Comparison of ENCODE assay signal across 9 cellular contexts in the genomic region with DNA sequence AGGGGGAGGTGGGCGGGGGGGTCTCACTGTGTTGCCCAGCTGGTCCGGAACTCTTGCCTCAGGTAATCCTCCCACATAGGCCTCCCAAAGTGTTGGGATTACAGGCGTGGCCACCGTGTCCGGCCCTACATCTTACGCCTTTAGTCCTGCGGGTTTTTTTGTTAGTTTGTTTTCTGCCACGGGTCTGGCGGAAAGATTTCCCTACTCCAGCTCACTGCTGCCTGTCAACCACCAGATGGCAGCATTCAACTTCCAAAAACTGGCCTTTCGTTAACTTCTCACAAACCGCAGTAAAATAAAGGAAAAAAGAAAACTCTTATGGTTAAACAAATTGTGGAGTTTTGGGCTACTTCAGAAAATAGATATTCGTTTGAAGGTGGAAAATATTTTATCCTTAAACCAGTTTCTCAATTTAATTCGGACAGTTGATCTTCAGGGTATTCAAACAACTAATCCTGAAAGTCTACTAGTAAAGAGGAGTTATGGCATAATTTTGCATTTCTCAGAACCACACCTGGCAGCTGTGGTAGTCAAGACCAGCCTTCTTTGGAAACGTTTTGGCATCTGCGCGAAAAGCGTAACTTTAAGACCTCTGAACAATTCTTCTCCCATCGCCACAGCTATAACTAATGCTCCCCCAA. TPM values are rescaled to one million over a fixed set of nuclear protein-coding genes. Genes with fewer than 3 reads are reported as not detected.
DNase-seq lines count a peak whose midpoint lies in the region; ATAC-seq, FAIRE-seq and TF ChIP-seq lines count a peak whose summit lies in the region.
"Had no signal": no experiment of that assay in that cellular context is flagged by ENCODE, and none has a peak within 500 bp of the region (broad histone marks: within the 10 kb centered on the region; RNA-seq: fewer than 3 reads in every experiment).

No MANE protein-coding gene starts in this region.

- peak; percentile 80 for ATAC-seq in K562

- no peaks in the 10 kb centered on the region for H3K36me3 ChIP-seq in K562 (ENCODE audit: control insufficient read depth, insufficient read depth, low read length)
- no peaks in the 10 kb centered on the region for H3K36me3 ChIP-seq in stomach

- H2BK120ac ChIP-seq in H9 (ENCODE audit: low read depth, low read length, poor library complexity, severe bottlenecking), result no peak overlapping the region

- no peak overlapping the region for H4K91ac ChIP-seq in H9 (ENCODE audit: insufficient read length, low read depth, low read length)

- H3K9me3 ChIP-seq in H9 (ENCODE audit: control insufficient read depth, low read depth, low read length) (no peaks in the 10 kb centered on the region), K562 (replicated peaks; ENCODE audit: control insufficient read depth, insufficient read depth, low read depth, low read length) (no peaks in the 10 kb centered on the region), stomach (no peaks in the 10 kb centered on the region)

- H3K14ac ChIP-seq in H9 (ENCODE audit: insufficient read depth, low read length), result no peak overlapping the region

- no peak overlapping the region for H4K8ac ChIP-seq in H9 (replicated peaks; ENCODE audit: insufficient read length, low read depth, low read length)

- BruUV-seq in K562 (replicated peaks; lab: Mats Ljungman, UMichigan), result no TSS peak

- POLR2A ChIA-PET in K562 (lab: Yijun Ruan, JAX), result interaction anchor here (0.6 kb wide), 1 partner anchor 642 kb away, joined by 3 read pairs; no protein-coding TSS in a partner anchor

- no peak overlapping the region for H2BK15ac ChIP-seq in H9 (ENCODE audit: low read depth, low read length)

- H4K20me1 ChIP-seq in H9 (ENCODE audit: control insufficient read depth, insufficient read depth, insufficient read length), result no peaks in the 10 kb centered on the region
- no peaks in the 10 kb centered on the region for H4K20me1 ChIP-seq in K562 (replicated peaks; ENCODE audit: control insufficient read depth, insufficient read depth, low read length)

- no peak for TF ChIP-seq EP300 in K562 (IDR thresholded peaks at IDR 0.05; ENCODE audit: low read length)
- TF ChIP-seq EP300 in stomach (IDR thresholded peaks at IDR 0.05), result no peak

- no peak overlapping the region for H2BK12ac ChIP-seq in H9 (ENCODE audit: insufficient read length, low read depth, low read length)

- no peak overlapping the region for H3K56ac ChIP-seq in H9 (ENCODE audit: insufficient read length, low read depth, low read length)

- no peak overlapping the region; a peak in 1 of 5 replicates for H3K4me3 Mint-ChIP-seq in H9
- H3K4me3 Mint-ChIP-seq: activated naive CD8-positive, alpha-beta T cell had no signal

- no peaks in the 10 kb centered on the region for H3K27me3 ChIP-seq in H9 (ENCODE audit: insufficient read depth, low read length)
- no peaks in the 10 kb centered on the region; a peak in 1 of 5 replicates for H3K27me3 ChIP-seq in K562 (ENCODE audit: control insufficient read depth in 2 of 2, insufficient read depth in 2 of 2, low read length in 2 of 2)
- peaks cover 0 to 9% (median 0%) of the 10 kb centered on the region in 3 donors for H3K27me3 ChIP-seq in stomach

- H3K79me2 ChIP-seq in H9 (ENCODE audit: insufficient read depth, low read length), result no peaks in the 10 kb centered on the region
- no peaks in the 10 kb centered on the region for H3K79me2 ChIP-seq in K562 (ENCODE audit: control insufficient read depth, insufficient read depth, low read length)

- H2AFZ ChIP-seq in H9 (ENCODE audit: low read length), result no peak overlapping the region
- no peak overlapping the region for H2AFZ ChIP-seq in K562 (ENCODE audit: low read depth, low read length)

- no peak overlapping the region for H3K27ac ChIP-seq in H9 (ENCODE audit: insufficient read length, low read depth, low read length)
- H3K27ac ChIP-seq in K562 (ENCODE audit: extremely low read depth, low read depth, low read length), result no peak overlapping the region
- no peak overlapping the region for H3K27ac ChIP-seq in stomach

- no peak overlapping the region for H3K18ac ChIP-seq in H9 (ENCODE audit: insufficient read length, low read depth, low read length)

- peaks cover 5% of the 10 kb centered on the region; the same call in 1 of the 2 replicates for H3K4me1 ChIP-seq in H9 (ENCODE audit: insufficient read depth, low read length)
- no peaks in the 10 kb centered on the region for H3K4me1 ChIP-seq in K562 (replicated peaks in 1 of 2; ENCODE audit: control insufficient read depth in 2 of 2, insufficient read depth in 2 of 2, low read length in 2 of 2)
- peaks cover 0 to 8% (median 0%) of the 10 kb centered on the region in 4 donors for H3K4me1 ChIP-seq in stomach

- no peak overlapping the region for H2BK20ac ChIP-seq in H9 (ENCODE audit: low read depth, low read length, poor library complexity, severe bottlenecking)

- TF ChIP-seq POLR2A in K562 (conservative IDR thresholded peaks at IDR 0.05), result no peak
- no peak for TF ChIP-seq POLR2A in stomach (IDR thresholded peaks at IDR 0.05)

- TF ChIP-seq CTCF in H9 (conservative IDR thresholded peaks at IDR 0.05), result peak; percentile 94
- peak; percentile 58 to 70 (median 65) for TF ChIP-seq CTCF in K562 (IDR thresholded peaks at IDR 0.05 in 2 of 3, conservative IDR thresholded peaks at IDR 0.05 in 1 of 3; ENCODE audit: insufficient read depth in 2 of 3, low read depth in 1 of 3, low read length in 3 of 3)
- TF ChIP-seq CTCF in stomach (IDR thresholded peaks at IDR 0.05), result peak in 5 of 7 experiments; percentile 30 to 86 (median 83)

- CTCF ChIA-PET in K562 (lab: Yijun Ruan, JAX; ENCODE audit: low intra/inter-chr PET ratio), result interaction anchor here (0.6 to 1.3 kb wide), 3 partner anchors 9 to 314 kb away, joined by 3 to 9 read pairs (median 4); no protein-coding TSS in a partner anchor

- intact Hi-C loops in K562 (cut with micrococcal nuclease) (loop anchor here (1.0 kb wide), 1 partner anchor 313 kb away; no protein-coding TSS in a partner anchor), stomach (cut with DNase I; ENCODE audit: low total_unique reads) (loop anchor here (5.0 kb wide), 1 partner anchor 312 kb away; no protein-coding TSS in a partner anchor)

- H3K23ac ChIP-seq in H9 (ENCODE audit: insufficient read length, low read depth, low read length), result no peak overlapping the region

- no peak overlapping the region for H2BK5ac ChIP-seq in H9 (ENCODE audit: insufficient read length, low read length)

- no peaks in the 10 kb centered on the region for H3K9me1 ChIP-seq in K562 (ENCODE audit: control insufficient read depth, insufficient read depth, low read length)

- peak; percentile 66 to 67 for TF ChIP-seq RAD21 in K562 (CRISPR knock-in tag; conservative IDR thresholded peaks at IDR 0.05 in 1 of 2, IDR thresholded peaks at IDR 0.05 in 1 of 2)

- H2AK5ac ChIP-seq in H9 (ENCODE audit: insufficient read length, low read length), result no peak overlapping the region

- H3K27ac Mint-ChIP-seq in H9, result peak overlapping the region in 2 of 3 experiments; percentile 5 to 92; a peak in 4 of 7 replicates
- H3K27ac Mint-ChIP-seq: activated naive CD8-positive, alpha-beta T cell had no signal

- H3K9me3 Mint-ChIP-seq in H9, result peaks cover 0 to 4% of the 10 kb centered on the region in 2 experiments; a peak in 1 of 5 replicates

- FAIRE-seq in K562 (lab: Jason Lieb, UNC), result peak; percentile 75

- no peak overlapping the region for H3K4ac ChIP-seq in H9 (ENCODE audit: low read depth, low read length)

- H4K5ac ChIP-seq in H9 (ENCODE audit: insufficient read length, low read depth, low read length), result no peak overlapping the region

- peak overlapping the region; percentile 13 for H3K4me2 ChIP-seq in H9 (ENCODE audit: insufficient read depth, insufficient read length, low read length)
- H3K4me2 ChIP-seq in K562 (ENCODE audit: insufficient read depth, low read length), result no peak overlapping the region

- peaks cover 34 to 36% of the 10 kb centered on the region in 2 experiments for H3K4me1 Mint-ChIP-seq in H9

- DNase-seq in NCI-H510A treated with DMSO at 0.1 percent for 48 hours (lab: John Stamatoyannopoulos, UW) (peak; percentile 32), NCI-H510A (lab: John Stamatoyannopoulos, UW) (no peak), H9 (peak; percentile 64), NCI-H2227 treated with DMSO at 0.1 percent for 48 hours (lab: John Stamatoyannopoulos, UW) (peak; percentile 66), K562 (ENCODE audit: extremely low read depth in 1 of 4, low spot score in 3 of 4) (peak; percentile 41 to 61 (median 55)), iris pigment epithelial cell (ENCODE audit: low read depth) (peak; percentile 72), stomach (no peak), HuH-7.5 (ENCODE audit: low spot score) (no peak)

- no peaks in the 10 kb centered on the region for H3K23me2 ChIP-seq in H9 (ENCODE audit: insufficient read length, low read depth, low read length, poor library complexity, severe bottlenecking)

- in situ Hi-C loops in K562 (cut with MboI), result no loop called here

- no peaks in the 10 kb centered on the region for H3K27me3 Mint-ChIP-seq in H9 (ENCODE audit: low read depth)
- H3K27me3 Mint-ChIP-seq: activated naive CD8-positive, alpha-beta T cell had no signal

- H3T11ph ChIP-seq in H9 (ENCODE audit: low read length), result no peak overlapping the region

- peaks cover 0 to 6% (median 0%) of the 10 kb centered on the region in 3 experiments; a peak in 2 of 7 replicates for H3K36me3 Mint-ChIP-seq in H9 (ENCODE audit: insufficient read depth in 1 of 3, low read depth in 3 of 3)
- H3K36me3 Mint-ChIP-seq: activated naive CD8-positive, alpha-beta T cell had no signal

- no CpG with 5 or more reads among the region's 18 CpGs for WGBS in H9 (ENCODE audit: extremely low coverage, insufficient read length, low lambda C conversion rate)
- WGBS in K562 (ENCODE audit: insufficient coverage, low coverage, missing lambda C conversion rate), result 5% methylated on average over 11 of the region's 18 CpGs
- 16 to 19% (median 18%) methylated on average over 18 of the region's 18 CpGs for WGBS in stomach, 5 donors

- no peaks in the 10 kb centered on the region for H3K79me1 ChIP-seq in H9 (ENCODE audit: insufficient read depth, low read depth, low read length, poor library complexity, severe bottlenecking)

- H3K9ac ChIP-seq in H9 (ENCODE audit: extremely low read depth, insufficient read length, low read length) (no peak overlapping the region), K562 (ENCODE audit: insufficient read depth in 1 of 2, low read depth in 2 of 2, low read length in 2 of 2) (no peak overlapping the region)

- H3K4me3 ChIP-seq in K562, result no peak overlapping the region
- H3K4me3 ChIP-seq in stomach, result peak overlapping the region in 2 of 4 donors; percentile 15 to 16

RNA-seq across cellular contexts. Expression of gene LUZP4, which starts 41.1 kb away (rescaled TPM):
- total RNA-seq in H9 (2021) (not detected in 2 replicates), K562 (2014; rRNA removed) (0.32 and 0.53 TPM in 2 replicates), K562 (2014; rRNA removed; fragmentation: Illumina TruSeq; extraction: Trizol) (0.44 and 0.57 TPM in 2 replicates), K562 (2015; rRNA removed; fragmentation: Illumina TruSeq; extraction: Trizol) (0.26 and 0.36 TPM in 2 replicates), K562 (2021) (0.16 and 0.25 TPM in 2 replicates), stomach (not detected)
- total RNA-seq in K562 (2011; cell fraction: chromatin; rRNA removed; ENCODE audit: low replicate concordance), result 0.23 and 0.26 TPM in 2 replicates
- 0.26 TPM in 1 of 2 replicates, not detected in the other for total RNA-seq in K562 (2011; cell fraction: nucleolus; rRNA removed)
- total RNA-seq in K562 (2011; cell fraction: nucleoplasm; rRNA removed), result 0.37 TPM in 1 of 2 replicates, not detected in the other
- polyA plus RNA-seq in K562 (2011; rRNA removed) (0.36 and 0.69 TPM in 2 replicates), K562 (2014; fragmentation: Illumina TruSeq; extraction: Trizol) (0.70 and 0.80 TPM in 2 replicates), K562 (2014; fragmentation: Nextera tagmentation; extraction: Ambion mirVana) (1 to 10 TPM in 1 of 2 experiments, under 1 TPM in 1; 0.75 to 1.1 TPM), K562 (2014; rRNA removed) (0.21 and 0.49 TPM in 2 replicates), stomach (not detected)
- 0.03 and 0.29 TPM in 2 replicates for polyA plus RNA-seq in K562 (2011; cell fraction: cytosol; rRNA removed)
- polyA plus RNA-seq in K562 (2011; cell fraction: nucleus; rRNA removed), result 0.16 and 0.28 TPM in 2 replicates
- 0.80 and 1.0 TPM in 2 replicates for polyA plus RNA-seq in K562 (2012)
- polyA minus RNA-seq in K562 (2011; rRNA and poly(A)+ RNA removed), result 0.25 and 0.42 TPM in 2 replicates
- not detected in 2 replicates for polyA minus RNA-seq in K562 (2011; cell fraction: cytosol; rRNA and poly(A)+ RNA removed)
- 0.22 TPM in 1 of 2 replicates, not detected in the other for polyA minus RNA-seq in K562 (2011; cell fraction: nucleus; rRNA and poly(A)+ RNA removed)

Comparison
In these comparisons a context has a peak if more than half of its experiments do, and no peak if none do; other contexts are left out.
1. DNase-seq: peak in NCI-H510A treated with DMSO at 0.1 percent for 48 hours (single experiment), H9 (single experiment), NCI-H2227 treated with DMSO at 0.1 percent for 48 hours (single experiment), K562 (4 of 4) and iris pigment epithelial cell (single experiment); none in NCI-H510A (single experiment), stomach (single experiment) and HuH-7.5 (single experiment).
2. Peak in every context shown above with its lines, with median percentiles within 50 percentile points of each other: CTCF ChIP-seq.